ENCODE assay signal across 16 cellular contexts in the genomic region with DNA sequence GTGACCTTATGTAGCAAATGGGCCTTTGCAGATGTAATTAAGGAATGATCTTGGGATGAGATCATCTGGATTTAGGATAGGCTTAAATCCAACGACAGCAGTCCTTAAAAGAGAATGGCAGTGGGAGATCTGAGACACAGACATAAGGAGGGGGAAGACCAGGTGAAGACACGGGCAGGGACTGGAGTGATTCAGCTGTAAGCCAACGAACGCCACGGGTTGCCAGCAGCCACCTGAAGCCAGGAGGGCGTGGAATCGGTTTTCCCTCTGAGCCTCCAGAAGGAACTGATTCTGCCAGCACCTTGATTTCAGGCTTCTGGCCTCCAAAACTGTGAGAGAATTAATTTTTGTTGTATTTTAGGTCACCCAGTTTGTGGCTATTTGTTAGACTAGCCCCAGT.
DNase-seq lines count a peak whose midpoint lies in the region; ATAC-seq and TF ChIP-seq lines count a peak whose summit lies in the region.
"Had no signal": no experiment of that assay in that cellular context is flagged by ENCODE, and none has a peak within 500 bp of the region (broad histone marks: within the 10 kb centered on the region; RNA-seq: fewer than 3 reads in every experiment).

No MANE protein-coding gene starts in this region.

- no peak overlapping the region for H2AK5ac ChIP-seq in trophoblast cell (ENCODE audit: low read length)

- H3K27me3 ChIP-seq in breast epithelium (no peaks in the 10 kb centered on the region), mammary epithelial cell (ENCODE audit: insufficient read depth, low read length) (no peaks in the 10 kb centered on the region), trophoblast cell (ENCODE audit: insufficient read depth, low read length) (no peaks in the 10 kb centered on the region)
- H3K27me3 ChIP-seq: BLaER1 had no signal

- no TSS peak for BruUV-seq in mammary epithelial cell (replicated peaks; lab: Mats Ljungman, UMichigan)

- H2BK12ac ChIP-seq in trophoblast cell (ENCODE audit: low read length): peak overlapping the region; percentile 11

- no peak overlapping the region for H2BK5ac ChIP-seq in trophoblast cell (ENCODE audit: low read depth, low read length, poor library complexity)

- ATAC-seq in esophagus mucosa (peak; percentile 68), HG02678 (IDR thresholded peaks at IDR 0.05; ENCODE audit: unreplicated experiment) (no peak), HG02981 (IDR thresholded peaks at IDR 0.05; ENCODE audit: unreplicated experiment) (no peak)

- H4K8ac ChIP-seq in trophoblast cell (ENCODE audit: low read depth, low read length): no peak overlapping the region

- H3K18ac ChIP-seq in trophoblast cell (ENCODE audit: low read length): no peak overlapping the region

- peaks cover 8% of the 10 kb centered on the region for H3K79me1 ChIP-seq in trophoblast cell (ENCODE audit: low read length)

- CTCF ChIA-PET in mammary epithelial cell (lab: Charles Lee; ENCODE audit: low non-redundant PET): no interaction called here

- H2AFZ ChIP-seq in mammary epithelial cell (ENCODE audit: low read depth, low read length) (no peak overlapping the region), trophoblast cell (ENCODE audit: insufficient read depth, low read length, poor library complexity) (no peak overlapping the region)

- H2BK120ac ChIP-seq in trophoblast cell (ENCODE audit: insufficient read depth, low read length, poor library complexity): no peak overlapping the region

- TF ChIP-seq CTCF in breast epithelium (IDR thresholded peaks at IDR 0.05) (no peak), mammary epithelial cell (conservative IDR thresholded peaks at IDR 0.05 in 1 of 2, IDR thresholded peaks at IDR 0.05 in 1 of 2; ENCODE audit: extremely low read depth in 1 of 2, insufficient read depth in 1 of 2, low read depth in 1 of 2, low read length in 2 of 2) (no peak)

- dilution Hi-C loops in mammary epithelial cell (cut with HindIII; ENCODE audit: low sequenced_read_pairs): no loop called here

- H3K4ac ChIP-seq in trophoblast cell (ENCODE audit: low read depth, low read length): no peak overlapping the region

- in situ Hi-C loops in mammary epithelial cell (cut with MboI; ENCODE audit: low sequenced_read_pairs in 2 of 2): no loop called here

- H3K27ac ChIP-seq in breast epithelium (peak overlapping the region; percentile 68 to 70), mammary epithelial cell (ENCODE audit: insufficient read depth, low read depth, low read length) (no peak overlapping the region), trophoblast cell (ENCODE audit: low read depth, low read length) (no peak overlapping the region)
- H3K27ac ChIP-seq: BLaER1 had no signal

- no peaks in the 10 kb centered on the region for H4K20me1 ChIP-seq in mammary epithelial cell (ENCODE audit: insufficient read depth, low read length)
- H4K20me1 ChIP-seq: BLaER1 had no signal

- no peak for TF ChIP-seq POLR2A in breast epithelium (IDR thresholded peaks at IDR 0.05)

- H3K14ac ChIP-seq in trophoblast cell (ENCODE audit: low read length): no peak overlapping the region

- H3K4me1 ChIP-seq in breast epithelium (no peaks in the 10 kb centered on the region), mammary epithelial cell (ENCODE audit: insufficient read depth, low read length) (no peaks in the 10 kb centered on the region), trophoblast cell (ENCODE audit: control insufficient read depth in 1 of 2, insufficient read depth in 2 of 2, low read length in 2 of 2) (peaks cover 22 to 28% of the 10 kb centered on the region in 2 experiments)

- no peak overlapping the region for H3K4me3 ChIP-seq in breast epithelium
- H3K4me3 ChIP-seq in mammary epithelial cell (replicated peaks in 1 of 3; ENCODE audit: insufficient read depth in 1 of 3, low read depth in 2 of 3, low read length in 3 of 3): no peak overlapping the region
- H3K4me3 ChIP-seq in trophoblast cell (ENCODE audit: low read depth, low read length): no peak overlapping the region
- H3K4me3 ChIP-seq: BLaER1 had no signal

- no peaks in the 10 kb centered on the region for H3K9me3 ChIP-seq in breast epithelium
- H3K9me3 ChIP-seq in mammary epithelial cell (replicated peaks; ENCODE audit: insufficient read depth, low read length): no peaks in the 10 kb centered on the region
- no peaks in the 10 kb centered on the region for H3K9me3 ChIP-seq in trophoblast cell (ENCODE audit: insufficient read depth, low read depth, low read length)
- H3K9me3 ChIP-seq: Caco-2 had no signal

- H3K4me2 ChIP-seq in mammary epithelial cell (ENCODE audit: insufficient read depth, low read depth, low read length) (no peak overlapping the region), trophoblast cell (ENCODE audit: low read length) (no peak overlapping the region)

- H3K9ac ChIP-seq in mammary epithelial cell (ENCODE audit: insufficient read depth, low read length) (no peak overlapping the region), trophoblast cell (ENCODE audit: low read length) (no peak overlapping the region)
- H3K9ac ChIP-seq: BLaER1 had no signal

- DNase-seq in breast epithelium (ENCODE audit: low spot score in 2 of 2) (no peak), mammary epithelial cell (no peak), trophoblast cell (no peak), MV-4-11 (lab: John Stamatoyannopoulos, UW) (no peak)
- DNase-seq in activated CD8-positive, alpha-beta memory T cell treated with anti-CD3 and anti-CD28 coated beads, Interleukin-2, amount 50 U/mL, for 4 hours: no peak
- DNase-seq: 8988T; AML-193; Caco-2; CD8-positive, alpha-beta memory T cell; DND-41; GDM1; HCEC 1CT had no signal

- H3K23ac ChIP-seq in trophoblast cell (ENCODE audit: low read length): no peak overlapping the region

- no peaks in the 10 kb centered on the region for H3K36me3 ChIP-seq in breast epithelium
- no peaks in the 10 kb centered on the region for H3K36me3 ChIP-seq in mammary epithelial cell (ENCODE audit: insufficient read depth, low read length)
- H3K36me3 ChIP-seq in trophoblast cell (ENCODE audit: control insufficient read depth in 1 of 2, insufficient read depth in 2 of 2, low read length in 2 of 2): no peaks in the 10 kb centered on the region

- no peak overlapping the region for H4K91ac ChIP-seq in trophoblast cell (ENCODE audit: low read depth, low read length)

- no peak overlapping the region for H4K12ac ChIP-seq in trophoblast cell (ENCODE audit: low read depth, low read length)

- H3K79me2 ChIP-seq in mammary epithelial cell (ENCODE audit: insufficient read depth, low read length) (no peaks in the 10 kb centered on the region), trophoblast cell (ENCODE audit: control insufficient read depth, insufficient read depth, low read length, poor library complexity) (no peaks in the 10 kb centered on the region)

- WGBS in mammary epithelial cell (ENCODE audit: low coverage, missing lambda C conversion rate): 96% methylated on average over 7 of the region's 7 CpGs
- no CpG with 5 or more reads among the region's 7 CpGs for WGBS in trophoblast cell (ENCODE audit: extremely low coverage, insufficient coverage, insufficient read length)

- intact Hi-C loops in breast epithelium (cut with DNase I; ENCODE audit: low total_unique reads): no loop called here
- intact Hi-C loops in mammary epithelial cell (cut with micrococcal nuclease): no loop called here

Comparison
In these comparisons a context has a peak if more than half of its experiments do, and no peak if none do; other contexts are left out.
1. H3K27ac ChIP-seq: peak in breast epithelium (2 of 2); none in mammary epithelial cell (single experiment) and trophoblast cell (single experiment).